Comparison of ENCODE assay signal across 16 cellular contexts in genomic region chr2:38113999-38114708, GRCh38. TPM values are rescaled to one million over a fixed set of nuclear protein-coding genes. Genes with fewer than 3 reads are reported as not detected.
DNase-seq lines count a peak whose midpoint lies in the region; ATAC-seq, FAIRE-seq and TF ChIP-seq lines count a peak whose summit lies in the region.
"Had no signal": no experiment of that assay in that cellular context is flagged by ENCODE, and none has a peak within 500 bp of the region (broad histone marks: within the 10 kb centered on the region; RNA-seq: fewer than 3 reads in every experiment).

No MANE protein-coding gene starts in this region.

- no peak for FAIRE-seq in astrocyte (lab: Jason Lieb, UNC)
- FAIRE-seq: urothelium cell line had no signal

- H2AFZ ChIP-seq in astrocyte (ENCODE audit: low read depth, low read length): no peak overlapping the region

- no peaks in the 10 kb centered on the region for H3K79me2 ChIP-seq in astrocyte (ENCODE audit: insufficient read depth, low read length)

- no peak overlapping the region for H3K9ac ChIP-seq in astrocyte (ENCODE audit: low read length)

- 54 to 75% (median 58%) methylated on average over 4 of the region's 4 CpGs for WGBS in spleen, 5 donors

- H3K4me1 ChIP-seq in astrocyte (ENCODE audit: insufficient read depth, low read length) (peaks cover 7% of the 10 kb centered on the region), left ventricle myocardium inferior (peaks cover 41% of the 10 kb centered on the region), spleen (peaks cover 0 to 40% (median 21%) of the 10 kb centered on the region in 6 donors)

- no peak overlapping the region for H3K4me3 Mint-ChIP-seq in astrocyte (ENCODE audit: unreplicated experiment)
- H3K4me3 Mint-ChIP-seq: activated T-cell treated with anti-CD3 and anti-CD28 coated beads, Interleukin-2, amount 50 U/mL, for 72 hours; CD4-positive, CD25-positive, alpha-beta regulatory T cell; central memory CD8-positive, alpha-beta T cell had no signal

- peaks cover 7% of the 10 kb centered on the region for H3K27me3 Mint-ChIP-seq in astrocyte (ENCODE audit: low read depth, unreplicated experiment)

- H3K4me2 ChIP-seq in astrocyte (ENCODE audit: low read length): no peak overlapping the region

- no peak for ATAC-seq in HG03457 (IDR thresholded peaks at IDR 0.05; ENCODE audit: unreplicated experiment)
- ATAC-seq: activated T-cell treated with anti-CD3 and anti-CD28 coated beads, Interleukin-2, amount 50 U/mL, for 72 hours; foreskin keratinocyte had no signal

- H3K27me3 ChIP-seq in astrocyte (ENCODE audit: insufficient read depth, low read length) (no peaks in the 10 kb centered on the region), left ventricle myocardium inferior (ENCODE audit: low read depth) (no peaks in the 10 kb centered on the region), spleen (replicated peaks in 1 of 7) (no peaks in the 10 kb centered on the region)
- H3K27me3 ChIP-seq: foreskin keratinocyte had no signal

- no peak overlapping the region for H3K27ac Mint-ChIP-seq in astrocyte (ENCODE audit: unreplicated experiment)
- H3K27ac Mint-ChIP-seq: activated T-cell treated with anti-CD3 and anti-CD28 coated beads, Interleukin-2, amount 50 U/mL, for 72 hours; CD4-positive, CD25-positive, alpha-beta regulatory T cell had no signal

- intact Hi-C loops in left ventricle myocardium inferior (cut with micrococcal nuclease): loop anchor here (10.0 kb wide), 1 partner anchor 129 kb away; no protein-coding TSS in a partner anchor
- intact Hi-C loops in spleen (cut with DNase I; ENCODE audit: low total_unique reads): loop anchor here (10.0 kb wide), 2 partner anchors 119 to 219 kb away; no protein-coding TSS in a partner anchor

- H3K9me3 ChIP-seq in astrocyte (ENCODE audit: insufficient read depth, low read depth, low read length): no peaks in the 10 kb centered on the region
- peaks cover 10% of the 10 kb centered on the region for H3K9me3 ChIP-seq in left ventricle myocardium inferior (replicated peaks)
- peaks cover 0 to 6% (median 0%) of the 10 kb centered on the region in 8 donors for H3K9me3 ChIP-seq in spleen

- H3K4me1 Mint-ChIP-seq in astrocyte (ENCODE audit: low read depth, unreplicated experiment): peaks cover 7% of the 10 kb centered on the region
- H3K4me1 Mint-ChIP-seq: central memory CD8-positive, alpha-beta T cell had no signal

- TF ChIP-seq CTCF in astrocyte (IDR thresholded peaks at IDR 0.05; ENCODE audit: insufficient read depth, low read depth, low read length) (no peak), left ventricle myocardium inferior (IDR thresholded peaks at IDR 0.05; ENCODE audit: borderline replicate concordance) (no peak), spleen (IDR thresholded peaks at IDR 0.05 in 8 of 11, conservative IDR thresholded peaks at IDR 0.05 in 3 of 11) (no peak)

- no peak overlapping the region for H3K27ac ChIP-seq in astrocyte (ENCODE audit: low read depth, low read length)
- peak overlapping the region; percentile 57 for H3K27ac ChIP-seq in left ventricle myocardium inferior (replicated peaks)
- peak overlapping the region in 6 of 8 donors; percentile 7 to 70 (median 66) for H3K27ac ChIP-seq in spleen
- H3K27ac ChIP-seq: foreskin keratinocyte had no signal

- no peaks in the 10 kb centered on the region for H4K20me1 ChIP-seq in astrocyte (ENCODE audit: insufficient read depth, low read length)

- H3K9me3 Mint-ChIP-seq in astrocyte (ENCODE audit: unreplicated experiment): peaks cover 13% of the 10 kb centered on the region
- H3K9me3 Mint-ChIP-seq: central memory CD8-positive, alpha-beta T cell had no signal

- H3K36me3 ChIP-seq in astrocyte (ENCODE audit: insufficient read depth, low read length): no peaks in the 10 kb centered on the region
- no peaks in the 10 kb centered on the region for H3K36me3 ChIP-seq in left ventricle myocardium inferior
- no peaks in the 10 kb centered on the region for H3K36me3 ChIP-seq in spleen

- no peak for TF ChIP-seq POLR2A in spleen (IDR thresholded peaks at IDR 0.05)

- no peak overlapping the region for H3K4me3 ChIP-seq in astrocyte (ENCODE audit: insufficient read depth, low read depth, low read length)
- H3K4me3 ChIP-seq in left ventricle myocardium inferior: no peak overlapping the region
- no peak overlapping the region for H3K4me3 ChIP-seq in spleen

- DNase-seq in M059J (ENCODE audit: low read depth) (peak; percentile 61), astrocyte (ENCODE audit: low read depth) (peak; percentile 76), left ventricle myocardium inferior (no peak), spleen (no peak), GM19240 (ENCODE audit: insufficient read length, low spot score) (no peak), NCI-H2196 treated with DMSO at 0.1 percent for 48 hours (lab: John Stamatoyannopoulos, UW; ENCODE audit: unreplicated experiment) (no peak)
- DNase-seq in stimulated activated CD4-positive, alpha-beta T cell treated with anti-CD3 and anti-CD28 coated beads, Interleukin-15, amount 100 ng/mL, for 24 hours: no peak
- DNase-seq: activated CD4-positive, CD25-positive, alpha-beta regulatory T cell; activated T-cell treated with anti-CD3 and anti-CD28 coated beads, Interleukin-2, amount 50 U/mL, for 72 hours; CD4-positive, CD25-positive, alpha-beta regulatory T cell; foreskin keratinocyte; H7; KBM-7 had no signal

- H3K36me3 Mint-ChIP-seq in astrocyte (ENCODE audit: low read depth, unreplicated experiment): no peaks in the 10 kb centered on the region
- H3K36me3 Mint-ChIP-seq: CD4-positive, CD25-positive, alpha-beta regulatory T cell had no signal

RNA-seq across cellular contexts. Expression of gene CYP1B1, which starts 38.2 kb away (rescaled TPM):
- 8.3 and 13.1 TPM in 2 replicates for total RNA-seq in M059J (2014; rRNA removed; shearing (Covaris generic))
- 12.9 and 20.8 TPM in 2 replicates for total RNA-seq in astrocyte
- 17.7 TPM for total RNA-seq in left ventricle myocardium inferior
- total RNA-seq in spleen: 100 to 1,000 TPM in 2 of 7 donors, 10 to 100 TPM in 5; 50.4 to 121 (median 73.6) TPM
- 10 to 100 TPM; 17.7 to 26.4 (median 22.6) TPM for polyA plus RNA-seq in spleen
- total RNA-seq: CD4-positive, CD25-positive, alpha-beta regulatory T cell had no signal

Comparison
In these comparisons a context has a peak if more than half of its experiments do, and no peak if none do; other contexts are left out.
1. DNase-seq: peak in M059J (single experiment) and astrocyte (single experiment); none in left ventricle myocardium inferior (single experiment), spleen (single experiment), GM19240 (single experiment), stimulated activated CD4-positive, alpha-beta T cell treated with anti-CD3 and anti-CD28 coated beads, Interleukin-15, amount 100 ng/mL, for 24 hours (single experiment) and NCI-H2196 treated with DMSO at 0.1 percent for 48 hours (single experiment).